18 cellular contexts compared by ENCODE assay signal in genomic region chr5:135095052-135095715, GRCh38.
DNase-seq lines count a peak whose midpoint lies in the region; ATAC-seq, FAIRE-seq and TF ChIP-seq lines count a peak whose summit lies in the region.
"Had no signal": no experiment of that assay in that cellular context is flagged by ENCODE, and none has a peak within 500 bp of the region (broad histone marks: within the 10 kb centered on the region; RNA-seq: fewer than 3 reads in every experiment).

No MANE protein-coding gene starts in this region.

- no peaks in the 10 kb centered on the region for H3K79me1 ChIP-seq in H1 (ENCODE audit: low read depth, low read length)

- H4K5ac ChIP-seq in H1 (ENCODE audit: insufficient read length, low read depth, low read length): no peak overlapping the region

- H4K20me1 ChIP-seq in HepG2 (ENCODE audit: insufficient read depth, low read length): no peaks in the 10 kb centered on the region
- H4K20me1 ChIP-seq in H1 (replicated peaks in 1 of 2; ENCODE audit: control insufficient read depth in 1 of 2, insufficient read depth in 2 of 2, low read length in 2 of 2): peaks cover 0 to 1% of the 10 kb centered on the region in 2 experiments
- no peaks in the 10 kb centered on the region for H4K20me1 ChIP-seq in neural progenitor cell (ENCODE audit: low read depth)
- H4K20me1 ChIP-seq: BLaER1 treated with 17β-estradiol and CSF1 and Interleukin-3, amounts not matched to agents 10 nM and 100 nM had no signal

- ATAC-seq in HepG2 (peak; percentile 82), right lobe of liver (no peak), HG03442 (IDR thresholded peaks at IDR 0.05; ENCODE audit: unreplicated experiment) (no peak), GM18867 (IDR thresholded peaks at IDR 0.05; ENCODE audit: unreplicated experiment) (no peak)

- H3K4me3 ChIP-seq in HepG2 (replicated peaks in 1 of 3; ENCODE audit: insufficient read depth in 1 of 3, low read depth in 2 of 3, low read length in 3 of 3): no peak overlapping the region; a peak in 1 of 6 replicates
- no peak overlapping the region for H3K4me3 ChIP-seq in right lobe of liver
- no peak overlapping the region for H3K4me3 ChIP-seq in H1 (ENCODE audit: extremely low read depth in 1 of 4, insufficient read depth in 2 of 4, low read depth in 3 of 4, low read length in 4 of 4)
- H3K4me3 ChIP-seq in neural progenitor cell: no peak overlapping the region
- H3K4me3 ChIP-seq: BLaER1 treated with 17β-estradiol and CSF1 and Interleukin-3, amounts not matched to agents 10 nM and 100 nM; PC-9; SJSA1 had no signal

- TF ChIP-seq EP300 in HepG2 (IDR thresholded peaks at IDR 0.05; ENCODE audit: low read depth in 2 of 2, low read length in 2 of 2) (no peak), HepG2 (CRISPR knock-in tag; IDR thresholded peaks at IDR 0.05; ENCODE audit: borderline replicate concordance) (no peak), H1 (IDR thresholded peaks at IDR 0.05; ENCODE audit: borderline replicate concordance in 1 of 2, low read depth in 2 of 2, low read length in 2 of 2) (no peak)

- no peak for TF ChIP-seq POLR2A in HepG2 (IDR thresholded peaks at IDR 0.05; ENCODE audit: insufficient read depth in 1 of 2, low read depth in 2 of 2, low read length in 2 of 2)
- TF ChIP-seq POLR2A in right lobe of liver (IDR thresholded peaks at IDR 0.05): no peak
- no peak for TF ChIP-seq POLR2A in H1 (IDR thresholded peaks at IDR 0.05; ENCODE audit: control extremely low read depth in 1 of 2, low read depth in 2 of 2, low read length in 2 of 2)

- no peaks in the 10 kb centered on the region for H3K23me2 ChIP-seq in H1 (ENCODE audit: low read depth, low read length)

- H3K79me2 ChIP-seq in HepG2 (ENCODE audit: insufficient read depth, low read length) (no peaks in the 10 kb centered on the region), H1 (ENCODE audit: control insufficient read depth in 1 of 2, insufficient read depth in 2 of 2, low read length in 2 of 2) (no peaks in the 10 kb centered on the region), neural progenitor cell (ENCODE audit: low read depth) (no peaks in the 10 kb centered on the region)

- no peak overlapping the region for H2BK120ac ChIP-seq in H1 (replicated peaks; ENCODE audit: low read depth, low read length)

- no peak overlapping the region for H2BK5ac ChIP-seq in H1 (ENCODE audit: low read depth, low read length)

- no peaks in the 10 kb centered on the region for H3K9me3 Mint-ChIP-seq in neural progenitor cell

- peaks cover 16% of the 10 kb centered on the region for H3K27me3 Mint-ChIP-seq in neural progenitor cell (ENCODE audit: insufficient read depth, low read depth)

- peak; percentile 36 for FAIRE-seq in HepG2 (lab: Jason Lieb, UNC)
- no peak for FAIRE-seq in H1 (lab: Jason Lieb, UNC)

- no peaks in the 10 kb centered on the region for H3K4me1 Mint-ChIP-seq in neural progenitor cell

- TF ChIP-seq CTCF in HepG2 (CRISPR knock-in tag; IDR thresholded peaks at IDR 0.05) (no peak), right lobe of liver (IDR thresholded peaks at IDR 0.05) (no peak), H1 (IDR thresholded peaks at IDR 0.05; ENCODE audit: control extremely low read depth in 1 of 3, insufficient read depth in 1 of 3, low read depth in 1 of 3, low read length in 3 of 3) (no peak), neural progenitor cell (IDR thresholded peaks at IDR 0.05) (no peak)

- POLR2A ChIA-PET in HepG2 (lab: Yijun Ruan, JAX) (interaction anchor here (1.1 kb wide), 1 partner anchor 62 kb away, joined by 4 read pairs; no protein-coding TSS in a partner anchor), H1 (lab: Charles Lee; ENCODE audit: partially characterized antibody) (no interaction called here)

- H3K36me3 ChIP-seq in HepG2 (replicated peaks in 1 of 2; ENCODE audit: control insufficient read depth in 1 of 2, insufficient read depth in 2 of 2, low read length in 2 of 2) (no peaks in the 10 kb centered on the region), right lobe of liver (no peaks in the 10 kb centered on the region), H1 (ENCODE audit: control insufficient read depth in 2 of 4, insufficient read depth in 4 of 4, low read length in 3 of 4) (no peaks in the 10 kb centered on the region), neural progenitor cell (no peaks in the 10 kb centered on the region)
- H3K36me3 ChIP-seq: BLaER1 treated with 17β-estradiol and CSF1 and Interleukin-3, amounts not matched to agents 10 nM and 100 nM; SJSA1 had no signal

- H3K9ac ChIP-seq in HepG2 (ENCODE audit: insufficient read depth, low read depth, low read length) (no peak overlapping the region), H1 (replicated peaks in 1 of 4; ENCODE audit: extremely low read depth in 1 of 4, low read depth in 3 of 4, low read length in 3 of 4) (no peak overlapping the region), neural progenitor cell (no peak overlapping the region)
- H3K9ac ChIP-seq: BLaER1 treated with 17β-estradiol and CSF1 and Interleukin-3, amounts not matched to agents 10 nM and 100 nM had no signal

- CTCF ChIA-PET in HepG2 (lab: Yijun Ruan, JAX; ENCODE audit: low intra/inter-chr PET ratio, low total read pairs) (no interaction called here), H1 (lab: Charles Lee; ENCODE audit: partially characterized antibody) (no interaction called here)

- H2BK12ac ChIP-seq in H1 (ENCODE audit: low read depth, low read length): no peak overlapping the region

- no peaks in the 10 kb centered on the region for H3K36me3 Mint-ChIP-seq in neural progenitor cell

- DNase-seq in HepG2 (ENCODE audit: low spot score) (no peak), right lobe of liver (no peak), H1 (ENCODE audit: low read depth in 1 of 2, low spot score in 2 of 2) (no peak), neural progenitor cell (ENCODE audit: low spot score) (no peak), NCI-H526 (lab: John Stamatoyannopoulos, UW) (no peak)
- DNase-seq: GDM1, H7, Kasumi-1, MM.1S, NCI-H1092 treated with DMSO at 0.1 percent for 48 hours, NCI-H1694 treated with DMSO at 0.1 percent for 48 hours, NCI-H774, PC-9, SW 1271 had no signal

- H3K23ac ChIP-seq in H1 (ENCODE audit: insufficient read length): no peak overlapping the region

- H3K4me2 ChIP-seq in HepG2 (ENCODE audit: low read depth, low read length) (peak overlapping the region; percentile 34; the same call in 1 of the 2 replicates), H1 (ENCODE audit: insufficient read depth in 1 of 2, low read depth in 2 of 2, low read length in 2 of 2) (no peak overlapping the region), neural progenitor cell (peak overlapping the region; percentile 21)
- H3K4me2 ChIP-seq: BLaER1 treated with 17β-estradiol and CSF1 and Interleukin-3, amounts not matched to agents 10 nM and 100 nM; PC-9 had no signal

- intact Hi-C loops in HepG2 (cut with micrococcal nuclease; ENCODE audit: unreplicated experiment) (no loop called here), right lobe of liver (cut with DNase I) (no loop called here)

- 30% methylated on average over 5 of the region's 6 CpGs for WGBS in HepG2 (ENCODE audit: low lambda C conversion rate)
- 100% methylated on average over 1 of the region's 6 CpGs for WGBS in right lobe of liver (ENCODE audit: insufficient coverage, low coverage, low lambda C conversion rate, missing lambda C conversion rate)
- WGBS in H1 (ENCODE audit: extremely low coverage in 1 of 2, insufficient coverage in 1 of 2, insufficient read length in 1 of 2, insufficient replicate concordance in 2 of 2, low coverage in 1 of 2, low lambda C conversion rate in 2 of 2, missing lambda C conversion rate in 1 of 2), 2 experiments: 93% methylated on average over 6 of the region's 6 CpGs; no CpG with 5 or more reads in 1 of the 2 experiments

- H3K27ac ChIP-seq in HepG2 (ENCODE audit: extremely low read length, insufficient read depth, low read length) (no peak overlapping the region), right lobe of liver (no peak overlapping the region), H1 (ENCODE audit: low read depth, low read length) (no peak overlapping the region), neural progenitor cell (no peak overlapping the region)
- H3K27ac ChIP-seq: BLaER1 treated with 17β-estradiol and CSF1 and Interleukin-3, amounts not matched to agents 10 nM and 100 nM; PC-9; SJSA1 had no signal

- H4K8ac ChIP-seq in H1 (ENCODE audit: extremely low read depth, insufficient read depth, low read length): no peak overlapping the region

- no peak overlapping the region for H2AFZ ChIP-seq in HepG2 (ENCODE audit: low read length)
- H2AFZ ChIP-seq in H1 (ENCODE audit: low read length): no peak overlapping the region
- no peak overlapping the region for H2AFZ ChIP-seq in neural progenitor cell (replicated peaks)
- H2AFZ ChIP-seq: PC-9 had no signal

- H3K4me3 Mint-ChIP-seq in neural progenitor cell: no peak overlapping the region

- BruUV-seq in HepG2 (replicated peaks; lab: Mats Ljungman, UMichigan): no TSS peak

- H3K4ac ChIP-seq in H1 (replicated peaks; ENCODE audit: insufficient read length, low read depth, low read length): no peak overlapping the region

- no peaks in the 10 kb centered on the region for H3K9me3 ChIP-seq in HepG2 (ENCODE audit: low read length)
- no peaks in the 10 kb centered on the region for H3K9me3 ChIP-seq in right lobe of liver
- H3K9me3 ChIP-seq in H1 (ENCODE audit: insufficient read depth in 2 of 2, low read depth in 1 of 2, low read length in 1 of 2): no peaks in the 10 kb centered on the region
- no peaks in the 10 kb centered on the region for H3K9me3 ChIP-seq in neural progenitor cell (ENCODE audit: low read depth)
- H3K9me3 ChIP-seq: BLaER1 treated with 17β-estradiol and CSF1 and Interleukin-3, amounts not matched to agents 10 nM and 100 nM; SJSA1 had no signal

- 0 out of 2 replicates have a peak overlapping the region, but pooled peaks have one; percentile 24 for H2AK5ac ChIP-seq in H1 (ENCODE audit: low read depth, low read length)

- H3K27me3 ChIP-seq in HepG2 (ENCODE audit: control insufficient read depth in 1 of 2, insufficient read depth in 2 of 2, low read length in 2 of 2) (no peaks in the 10 kb centered on the region), right lobe of liver (no peaks in the 10 kb centered on the region), H1 (replicated peaks in 1 of 4; ENCODE audit: control insufficient read depth in 3 of 4, extremely low read depth in 1 of 4, insufficient read depth in 3 of 4, low read length in 3 of 4) (no peaks in the 10 kb centered on the region; a peak in 1 of 7 replicates), neural progenitor cell (peaks cover 19% of the 10 kb centered on the region)
- H3K27me3 ChIP-seq: BLaER1 treated with 17β-estradiol and CSF1 and Interleukin-3, amounts not matched to agents 10 nM and 100 nM had no signal

- peaks cover 4% of the 10 kb centered on the region for H3F3A ChIP-seq in neural progenitor cell (ENCODE audit: low read depth)

- no peak overlapping the region for H2BK15ac ChIP-seq in H1 (ENCODE audit: low read length)

- H3K56ac ChIP-seq in H1 (replicated peaks; ENCODE audit: insufficient read length, low read depth, low read length): no peak overlapping the region

- H3K14ac ChIP-seq in H1 (ENCODE audit: insufficient read length): no peak overlapping the region

- TF ChIP-seq RAD21 in HepG2 (CRISPR knock-in tag; IDR thresholded peaks at IDR 0.05) (no peak), H1 (IDR thresholded peaks at IDR 0.05 in 1 of 2, conservative IDR thresholded peaks at IDR 0.05 in 1 of 2; ENCODE audit: low read depth in 2 of 2, low read length in 2 of 2) (no peak)

- no peak overlapping the region for H3K27ac Mint-ChIP-seq in neural progenitor cell

- no peak overlapping the region for H3K18ac ChIP-seq in H1 (ENCODE audit: extremely low read depth, low read length)

- H2BK20ac ChIP-seq in H1 (ENCODE audit: low read length): no peak overlapping the region

- H4K91ac ChIP-seq in H1 (replicated peaks; ENCODE audit: insufficient read length, low read length): no peak overlapping the region

- H3K4me1 ChIP-seq in HepG2 (ENCODE audit: insufficient read depth, low read length) (peaks cover 21% of the 10 kb centered on the region), right lobe of liver (no peaks in the 10 kb centered on the region), H1 (replicated peaks in 1 of 4; ENCODE audit: control insufficient read depth in 3 of 4, insufficient read depth in 4 of 4, low read length in 3 of 4) (no peaks in the 10 kb centered on the region; a peak in 1 of 7 replicates), neural progenitor cell (peaks cover 9% of the 10 kb centered on the region)
- H3K4me1 ChIP-seq: BLaER1 treated with 17β-estradiol and CSF1 and Interleukin-3, amounts not matched to agents 10 nM and 100 nM; SJSA1 had no signal

- in situ Hi-C loops in HepG2 (cut with HindIII; ENCODE audit: extremely low pct_ligation_motif_present, low pct_unique_long_range_greater_than_20kb): no loop called here

Comparison
In these comparisons a context has a peak if more than half of its experiments do, and no peak if none do; other contexts are left out.
1. H3K4me2 ChIP-seq: peak in HepG2 (single experiment) and neural progenitor cell (single experiment); none in H1 (0 of 2).